25 cellular contexts compared by ENCODE assay signal in the genomic region with DNA sequence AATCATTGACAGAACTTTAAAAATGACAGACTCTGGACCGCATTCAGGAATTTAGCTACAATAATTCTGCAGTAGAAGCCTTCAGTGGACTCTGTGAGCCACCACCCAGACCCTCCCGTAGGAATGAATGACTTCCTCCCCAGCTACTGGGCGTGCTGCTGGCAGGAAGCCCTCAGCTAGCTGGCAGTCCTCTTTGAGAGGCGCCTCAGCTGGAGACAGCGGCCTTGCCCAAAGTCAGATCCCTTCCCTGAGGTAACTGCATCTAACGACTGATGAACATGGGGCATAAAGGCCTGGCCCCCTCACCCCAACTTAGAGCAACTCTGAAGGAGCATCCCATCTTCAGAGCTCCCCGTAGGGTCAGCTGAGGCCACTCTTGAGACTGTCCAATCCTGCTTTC. TPM values are rescaled to one million over a fixed set of nuclear protein-coding genes. Genes with fewer than 3 reads are reported as not detected.
DNase-seq lines count a peak whose midpoint lies in the region; ATAC-seq, FAIRE-seq and TF ChIP-seq lines count a peak whose summit lies in the region.
"Had no signal": no experiment of that assay in that cellular context is flagged by ENCODE, and none has a peak within 500 bp of the region (broad histone marks: within the 10 kb centered on the region; RNA-seq: fewer than 3 reads in every experiment).

No MANE protein-coding gene starts in this region.

- H3K79me2 ChIP-seq in astrocyte (ENCODE audit: insufficient read depth, low read length) (no peaks in the 10 kb centered on the region), MM.1S (ENCODE audit: low read length) (no peaks in the 10 kb centered on the region)

- no peak overlapping the region for H3K27ac Mint-ChIP-seq in astrocyte (ENCODE audit: unreplicated experiment)
- H3K27ac Mint-ChIP-seq in activated CD8-positive, alpha-beta T cell treated with anti-CD3 and anti-CD28 coated beads, Interleukin-2, amount 10 ng/mL, durations not matched to agents 7 days and 5 days = no peak overlapping the region
- H3K27ac Mint-ChIP-seq: activated CD4-positive, alpha-beta T cell treated with anti-CD3 and anti-CD28 coated beads for 36 hours; activated naive CD4-positive, alpha-beta T cell treated with anti-CD3 and anti-CD28 coated beads, Interleukin-2, amount 50 U/mL, for 24 hours had no signal

- ATAC-seq in Right ventricle myocardium superior (ENCODE audit: poor library complexity) = peak; percentile 49
- ATAC-seq in activated CD8-positive, alpha-beta T cell treated with anti-CD3 and anti-CD28 coated beads, Interleukin-2, amount 10 ng/mL, durations not matched to agents 7 days and 5 days = no peak
- ATAC-seq: A549, GM12878 had no signal

- CTCF ChIA-PET in activated CD8-positive, alpha-beta T cell treated with anti-CD3 and anti-CD28 coated beads, Interleukin-2, amount 10 ng/mL, durations not matched to agents 7 days and 5 days (lab: Charles Lee) = interaction anchor here (1.1 kb wide), 1 partner anchor 57 kb away, joined by 3 read pairs; no protein-coding TSS in a partner anchor

- peaks cover 17% of the 10 kb centered on the region for H3K27me3 Mint-ChIP-seq in astrocyte (ENCODE audit: low read depth, unreplicated experiment)
- H3K27me3 Mint-ChIP-seq in activated CD8-positive, alpha-beta T cell treated with anti-CD3 and anti-CD28 coated beads, Interleukin-2, amount 10 ng/mL, durations not matched to agents 7 days and 5 days (ENCODE audit: low read depth) = peaks cover 20% of the 10 kb centered on the region
- H3K27me3 Mint-ChIP-seq: activated naive CD4-positive, alpha-beta T cell treated with anti-CD3 and anti-CD28 coated beads, Interleukin-2, amount 50 U/mL, for 24 hours had no signal

- TF ChIP-seq CTCF in astrocyte (IDR thresholded peaks at IDR 0.05; ENCODE audit: insufficient read depth, low read depth, low read length) (no peak), MM.1S (IDR thresholded peaks at IDR 0.05; ENCODE audit: low read length) (no peak)

- H2AFZ ChIP-seq in astrocyte (ENCODE audit: low read depth, low read length) (no peak overlapping the region), MM.1S (ENCODE audit: low read length) (no peak overlapping the region)

- H3K27ac ChIP-seq in astrocyte (ENCODE audit: low read depth, low read length) (no peak overlapping the region), MM.1S (ENCODE audit: low read length) (no peak overlapping the region)
- H3K27ac ChIP-seq: A549, ascending aorta, esophagus squamous epithelium, neutrophil, vagina had no signal

- no peaks in the 10 kb centered on the region for H3K4me1 ChIP-seq in astrocyte (ENCODE audit: insufficient read depth, low read length)
- no peaks in the 10 kb centered on the region for H3K4me1 ChIP-seq in MM.1S (ENCODE audit: low read length)
- H3K4me1 ChIP-seq: A549, ascending aorta had no signal

- no peaks in the 10 kb centered on the region for H3K9me3 Mint-ChIP-seq in astrocyte (ENCODE audit: unreplicated experiment)
- H3K9me3 Mint-ChIP-seq in activated CD8-positive, alpha-beta T cell treated with anti-CD3 and anti-CD28 coated beads, Interleukin-2, amount 10 ng/mL, durations not matched to agents 7 days and 5 days (ENCODE audit: insufficient read depth) = no peaks in the 10 kb centered on the region
- H3K9me3 Mint-ChIP-seq: activated naive CD4-positive, alpha-beta T cell treated with anti-CD3 and anti-CD28 coated beads, Interleukin-2, amount 50 U/mL, for 24 hours had no signal

- H3K27me3 ChIP-seq in astrocyte (ENCODE audit: insufficient read depth, low read length) (peaks cover 9% of the 10 kb centered on the region), MM.1S (replicated peaks; ENCODE audit: insufficient read depth, low read length) (no peaks in the 10 kb centered on the region)
- H3K27me3 ChIP-seq: ascending aorta, vagina had no signal

- intact Hi-C loops in Right ventricle myocardium superior (cut with DNase I) (no loop called here), cardiac septum (cut with DNase I) (no loop called here)

- peaks cover 6% of the 10 kb centered on the region for H3K4me1 Mint-ChIP-seq in astrocyte (ENCODE audit: low read depth, unreplicated experiment)
- no peaks in the 10 kb centered on the region for H3K4me1 Mint-ChIP-seq in activated CD8-positive, alpha-beta T cell treated with anti-CD3 and anti-CD28 coated beads, Interleukin-2, amount 10 ng/mL, durations not matched to agents 7 days and 5 days (ENCODE audit: low read depth)
- H3K4me1 Mint-ChIP-seq: activated CD4-positive, alpha-beta T cell treated with anti-CD3 and anti-CD28 coated beads for 36 hours; activated naive CD4-positive, alpha-beta T cell treated with anti-CD3 and anti-CD28 coated beads, Interleukin-2, amount 50 U/mL, for 24 hours had no signal

- POLR2A ChIA-PET in activated CD8-positive, alpha-beta T cell treated with anti-CD3 and anti-CD28 coated beads, Interleukin-2, amount 10 ng/mL, durations not matched to agents 7 days and 5 days (lab: Charles Lee) = no interaction called here

- H3K9ac ChIP-seq in astrocyte (ENCODE audit: low read length) = no peak overlapping the region
- no peak overlapping the region for H3K9ac ChIP-seq in MM.1S (ENCODE audit: low read length)

- no peak overlapping the region for H3K4me2 ChIP-seq in astrocyte (ENCODE audit: low read length)
- H3K4me2 ChIP-seq in MM.1S (ENCODE audit: low read depth, low read length) = no peak overlapping the region
- H3K4me2 ChIP-seq: A549 had no signal

- H3K4me3 ChIP-seq in astrocyte (ENCODE audit: insufficient read depth, low read depth, low read length) (no peak overlapping the region), MM.1S (ENCODE audit: low read length) (no peak overlapping the region)
- H3K4me3 ChIP-seq: A549, ascending aorta, esophagus squamous epithelium, GM12878, spleen, vagina had no signal

- DNase-seq in Right ventricle myocardium superior (peak; percentile 61), cardiac septum (ENCODE audit: low spot score) (no peak), astrocyte (ENCODE audit: low read depth) (peak; percentile 12), lung microvascular endothelial cell (ENCODE audit: low read depth in 2 of 2) (peak; percentile 4 to 17), NCI-H524 (lab: John Stamatoyannopoulos, UW) (no peak), AML-193 (lab: John Stamatoyannopoulos, UW) (no peak), MM.1S (no peak)
- DNase-seq in activated CD8-positive, alpha-beta T cell treated with anti-CD3 and anti-CD28 coated beads, Interleukin-2, amount 10 ng/mL, durations not matched to agents 7 days and 5 days = no peak
- DNase-seq: activated CD4-positive, alpha-beta T cell treated with anti-CD3 and anti-CD28 coated beads for 36 hours; esophagus squamous epithelium; KG1; NCI-H1092; NCI-H2029 treated with DMSO at 0.1 percent for 48 hours; spleen had no signal

- H3K36me3 Mint-ChIP-seq in astrocyte (ENCODE audit: low read depth, unreplicated experiment) = no peaks in the 10 kb centered on the region
- H3K36me3 Mint-ChIP-seq in activated CD8-positive, alpha-beta T cell treated with anti-CD3 and anti-CD28 coated beads, Interleukin-2, amount 10 ng/mL, durations not matched to agents 7 days and 5 days (ENCODE audit: low read depth) = no peaks in the 10 kb centered on the region
- H3K36me3 Mint-ChIP-seq: activated naive CD4-positive, alpha-beta T cell treated with anti-CD3 and anti-CD28 coated beads, Interleukin-2, amount 50 U/mL, for 24 hours had no signal

- no peaks in the 10 kb centered on the region for H3K36me3 ChIP-seq in astrocyte (ENCODE audit: insufficient read depth, low read length)
- no peaks in the 10 kb centered on the region for H3K36me3 ChIP-seq in MM.1S (replicated peaks; ENCODE audit: insufficient read depth, low read length)
- H3K36me3 ChIP-seq: ascending aorta, esophagus squamous epithelium, neutrophil, spleen, vagina had no signal

- H3K9me2 ChIP-seq in MM.1S (replicated peaks; ENCODE audit: insufficient read depth, low read length) = no peaks in the 10 kb centered on the region

- FAIRE-seq in astrocyte (lab: Jason Lieb, UNC) = no peak
- FAIRE-seq: A549, GM12878, GM19239, H54 had no signal

- no peaks in the 10 kb centered on the region for H3F3A ChIP-seq in MM.1S (ENCODE audit: insufficient read depth, low read length)

- H3K9me3 ChIP-seq in astrocyte (ENCODE audit: insufficient read depth, low read depth, low read length) (no peaks in the 10 kb centered on the region), MM.1S (replicated peaks; ENCODE audit: insufficient read depth, low read length) (no peaks in the 10 kb centered on the region)
- H3K9me3 ChIP-seq: A549, ascending aorta, esophagus squamous epithelium, neutrophil, spleen, vagina had no signal

- no peaks in the 10 kb centered on the region for H4K20me1 ChIP-seq in astrocyte (ENCODE audit: insufficient read depth, low read length)
- H4K20me1 ChIP-seq in MM.1S (ENCODE audit: insufficient read depth, low read length) = no peaks in the 10 kb centered on the region

- no peak overlapping the region for H3K4me3 Mint-ChIP-seq in astrocyte (ENCODE audit: unreplicated experiment)
- no peak overlapping the region for H3K4me3 Mint-ChIP-seq in activated CD8-positive, alpha-beta T cell treated with anti-CD3 and anti-CD28 coated beads, Interleukin-2, amount 10 ng/mL, durations not matched to agents 7 days and 5 days
- H3K4me3 Mint-ChIP-seq: activated CD4-positive, alpha-beta T cell treated with anti-CD3 and anti-CD28 coated beads for 36 hours; activated naive CD4-positive, alpha-beta T cell treated with anti-CD3 and anti-CD28 coated beads, Interleukin-2, amount 50 U/mL, for 24 hours had no signal

RNA-seq across cellular contexts. Expression of gene CRABP1, which starts 25.8 kb away (rescaled TPM):
- total RNA-seq in Right ventricle myocardium superior (not detected), cardiac septum (not detected), astrocyte (0.30 TPM in 1 of 2 replicates, not detected in the other), lung microvascular endothelial cell (not detected in 2 replicates)
- not detected for total RNA-seq in activated CD8-positive, alpha-beta T cell treated with anti-CD3 and anti-CD28 coated beads, Interleukin-2, amount 10 ng/mL, durations not matched to agents 7 days and 5 days
- total RNA-seq: ascending aorta, esophagus squamous epithelium, glomerular endothelial cell, HT1080, pulmonary artery endothelial cell, vagina had no signal

Comparison
In these comparisons a context has a peak if more than half of its experiments do, and no peak if none do; other contexts are left out.
1. DNase-seq: peak in Right ventricle myocardium superior (single experiment), astrocyte (single experiment) and lung microvascular endothelial cell (2 of 2); none in cardiac septum (single experiment), NCI-H524 (0 of 2), AML-193 (0 of 2), activated CD8-positive, alpha-beta T cell treated with anti-CD3 and anti-CD28 coated beads, Interleukin-2, amount 10 ng/mL, durations not matched to agents 7 days and 5 days (single experiment) and MM.1S (single experiment).